In genomic region chrX:19515615-19516105, GRCh38 we compare ENCODE assay signal across 10 cellular contexts. TPM values are rescaled to one million over a fixed set of nuclear protein-coding genes. Genes with fewer than 3 reads are reported as not detected.
A peak's percentile ranks its signal among the peaks of the same experiment; 100 is the strongest.
DNase-seq lines count a peak whose midpoint lies in the region; ATAC-seq lines count a peak whose summit lies in the region.
"Had no signal": no experiment of that assay in that cellular context is flagged by ENCODE, and none has a peak within 500 bp of the region (broad histone marks: within the 10 kb centered on the region; RNA-seq: fewer than 3 reads in every experiment).

No MANE protein-coding gene starts in this region.

- no peaks in the 10 kb centered on the region for H3K36me3 Mint-ChIP-seq in activated T-helper 17 cell treated with anti-CD3 and anti-CD28 coated beads, Interleukin-2, amount 50 U/mL, for 72 hours (ENCODE audit: low read depth)
- H3K36me3 Mint-ChIP-seq in naive thymus-derived CD8-positive, alpha-beta T cell, result peaks cover 0 to 10% (median 0%) of the 10 kb centered on the region in 3 donors

- DNase-seq in ACHN, result peak; percentile 2
- peak; percentile 17 for DNase-seq in ELF-1 (ENCODE audit: low read depth, low spot score)
- DNase-seq in naive thymus-derived CD8-positive, alpha-beta T cell, result no peak
- no peak for DNase-seq in GF-D8 (lab: John Stamatoyannopoulos, UW)
- DNase-seq in EL, result no peak
- DNase-seq in NCI-H510A (lab: John Stamatoyannopoulos, UW), result no peak
- no peak for DNase-seq in islet precursor cell
- DNase-seq: central memory CD4-positive, alpha-beta T cell; NCI-H1436 treated with DMSO at 0.1 percent for 48 hours had no signal

- no peaks in the 10 kb centered on the region for H3K9me3 Mint-ChIP-seq in activated T-helper 17 cell treated with anti-CD3 and anti-CD28 coated beads, Interleukin-2, amount 50 U/mL, for 72 hours
- peaks cover 0 to 19% (median 0%) of the 10 kb centered on the region in 9 donors for H3K9me3 Mint-ChIP-seq in naive thymus-derived CD8-positive, alpha-beta T cell

- in situ Hi-C loops in ACHN (cut with HindIII; ENCODE audit: low pct_ligation_motif_present, low pct_unique_long_range_greater_than_20kb, low sequenced_read_pairs), result no loop called here

- POLR2A ChIA-PET in naive thymus-derived CD8-positive, alpha-beta T cell (lab: Charles Lee), result no interaction called here

- H3K27me3 Mint-ChIP-seq in activated T-helper 17 cell treated with anti-CD3 and anti-CD28 coated beads, Interleukin-2, amount 50 U/mL, for 72 hours, result peaks cover 13% of the 10 kb centered on the region
- H3K27me3 Mint-ChIP-seq in naive thymus-derived CD8-positive, alpha-beta T cell, result peaks cover 0 to 33% (median 20%) of the 10 kb centered on the region in 5 donors

- peak overlapping the region; percentile 45 for H3K4me3 Mint-ChIP-seq in activated T-helper 17 cell treated with anti-CD3 and anti-CD28 coated beads, Interleukin-2, amount 50 U/mL, for 72 hours
- peak overlapping the region in 8 of 10 donors; percentile 2 to 69 (median 45) for H3K4me3 Mint-ChIP-seq in naive thymus-derived CD8-positive, alpha-beta T cell

- H3K4me1 Mint-ChIP-seq in activated T-helper 17 cell treated with anti-CD3 and anti-CD28 coated beads, Interleukin-2, amount 50 U/mL, for 72 hours, result no peaks in the 10 kb centered on the region
- peaks cover 0 to 6% (median 0%) of the 10 kb centered on the region in 4 donors for H3K4me1 Mint-ChIP-seq in naive thymus-derived CD8-positive, alpha-beta T cell

- no peak for ATAC-seq in activated T-helper 17 cell treated with anti-CD3 and anti-CD28 coated beads, Interleukin-2, amount 50 U/mL, for 72 hours (replicated peaks)
- ATAC-seq in naive thymus-derived CD8-positive, alpha-beta T cell, result no peak

- H3K27ac Mint-ChIP-seq in activated T-helper 17 cell treated with anti-CD3 and anti-CD28 coated beads, Interleukin-2, amount 50 U/mL, for 72 hours, result no peak overlapping the region
- H3K27ac Mint-ChIP-seq in naive thymus-derived CD8-positive, alpha-beta T cell, result no peak overlapping the region

RNA-seq across cellular contexts. Expression of gene MAP3K15, which starts 0.4 kb away (rescaled TPM):
- 1 to 10 TPM in 1 of 2 donors, under 1 TPM in 1; 0.48 to 7.1 TPM for total RNA-seq in activated T-helper 17 cell treated with anti-CD3 and anti-CD28 coated beads, Interleukin-2, amount 50 U/mL, for 72 hours
- total RNA-seq in naive thymus-derived CD8-positive, alpha-beta T cell, result under 1 TPM in 1 of 2 experiments, not detected in 1; 0.22 TPM
- not detected for polyA plus RNA-seq in naive thymus-derived CD8-positive, alpha-beta T cell

Comparison
In these comparisons a context has a peak if more than half of its experiments do, and no peak if none do; other contexts are left out.
1. DNase-seq: peak in ACHN (single experiment) and ELF-1 (single experiment); none in naive thymus-derived CD8-positive, alpha-beta T cell (0 of 10), GF-D8 (single experiment), EL (single experiment), NCI-H510A (single experiment) and islet precursor cell (single experiment).